ENCODE assay signal across 12 cellular contexts in genomic region chr1:230327892-230328284, GRCh38.
DNase-seq lines count a peak whose midpoint lies in the region; ATAC-seq lines count a peak whose summit lies in the region.
"Had no signal": no experiment of that assay in that cellular context is flagged by ENCODE, and none has a peak within 500 bp of the region (broad histone marks: within the 10 kb centered on the region; RNA-seq: fewer than 3 reads in every experiment).

No MANE protein-coding gene starts in this region.

- no peak overlapping the region for H3K4me3 ChIP-seq in HUES48 (ENCODE audit: low read depth, low read length)

- CTCF ChIA-PET in activated CD4-positive, alpha-beta T cell treated with anti-CD3 and anti-CD28 coated beads, Interleukin-2, amount 10 ng/mL, durations not matched to agents 7 days and 5 days (lab: Charles Lee) = interaction anchor here (1.0 kb wide), 1 partner anchor 17 kb away, joined by 3 read pairs; no protein-coding TSS in a partner anchor

- peaks cover 7% of the 10 kb centered on the region; the same call in 1 of the 2 replicates for H3K4me1 ChIP-seq in HUES48 (ENCODE audit: control insufficient read depth, insufficient read depth, low read length)

- POLR2A ChIA-PET in activated CD4-positive, alpha-beta T cell treated with anti-CD3 and anti-CD28 coated beads, Interleukin-2, amount 10 ng/mL, durations not matched to agents 7 days and 5 days (lab: Charles Lee) = no interaction called here

- H3K36me3 Mint-ChIP-seq in activated CD4-positive, alpha-beta T cell treated with anti-CD3 and anti-CD28 coated beads, Interleukin-2, amount 10 ng/mL, durations not matched to agents 7 days and 5 days (ENCODE audit: low read depth) = no peaks in the 10 kb centered on the region

- peaks cover 2% of the 10 kb centered on the region for H3K4me1 Mint-ChIP-seq in activated CD4-positive, alpha-beta T cell treated with anti-CD3 and anti-CD28 coated beads, Interleukin-2, amount 10 ng/mL, durations not matched to agents 7 days and 5 days

- H3K4me3 Mint-ChIP-seq in activated CD4-positive, alpha-beta T cell treated with anti-CD3 and anti-CD28 coated beads, Interleukin-2, amount 10 ng/mL, durations not matched to agents 7 days and 5 days = no peak overlapping the region

- peaks cover 24% of the 10 kb centered on the region for H3K36me3 ChIP-seq in HUES48 (ENCODE audit: control insufficient read depth, insufficient read depth, low read length)

- no peak overlapping the region for H3K9ac ChIP-seq in HUES48 (ENCODE audit: low read depth, low read length)

- no peaks in the 10 kb centered on the region for H3K9me3 ChIP-seq in HUES48 (ENCODE audit: control insufficient read depth, insufficient read depth, low read length)

- no peaks in the 10 kb centered on the region for H3K9me3 Mint-ChIP-seq in activated CD4-positive, alpha-beta T cell treated with anti-CD3 and anti-CD28 coated beads, Interleukin-2, amount 10 ng/mL, durations not matched to agents 7 days and 5 days

- H3K27me3 Mint-ChIP-seq in activated CD4-positive, alpha-beta T cell treated with anti-CD3 and anti-CD28 coated beads, Interleukin-2, amount 10 ng/mL, durations not matched to agents 7 days and 5 days = no peaks in the 10 kb centered on the region

- H3K27me3 ChIP-seq in HUES48 (ENCODE audit: control insufficient read depth, insufficient read depth, low read length) = no peaks in the 10 kb centered on the region

- peak overlapping the region; percentile 86 for H3K27ac ChIP-seq in HUES48 (ENCODE audit: low read depth, low read length)
- H3K27ac ChIP-seq: epithelial cell of prostate had no signal

- ATAC-seq in GM19455 (IDR thresholded peaks at IDR 0.05; ENCODE audit: unreplicated experiment) = no peak

- no peak overlapping the region for H3K27ac Mint-ChIP-seq in activated CD4-positive, alpha-beta T cell treated with anti-CD3 and anti-CD28 coated beads, Interleukin-2, amount 10 ng/mL, durations not matched to agents 7 days and 5 days

- peak; percentile 18 to 26 for DNase-seq in activated CD4-positive, alpha-beta T cell treated with anti-CD3 and anti-CD28 coated beads for 4 hours
- DNase-seq in activated CD4-positive, alpha-beta T cell treated with anti-CD3 and anti-CD28 coated beads, Interleukin-2, amount 10 ng/mL, durations not matched to agents 7 days and 5 days = no peak
- DNase-seq in astrocyte of the hippocampus (ENCODE audit: low read depth, low spot score) (peak; percentile 39), DMS 273 treated with DMSO at 0.1 percent for 48 hours (lab: John Stamatoyannopoulos, UW) (no peak), NCI-H774 (lab: John Stamatoyannopoulos, UW) (no peak)
- DNase-seq in stimulated activated CD4-positive, alpha-beta T cell treated with anti-CD3 and anti-CD28 coated beads, Interleukin-4, amount 100 ng/mL, for 4 hours = peak; percentile 12 to 26
- DNase-seq: NCI-H1694, occipital lobe, SIG-M5 had no signal

Comparison
In these comparisons a context has a peak if more than half of its experiments do, and no peak if none do; other contexts are left out.
1. DNase-seq: peak in activated CD4-positive, alpha-beta T cell treated with anti-CD3 and anti-CD28 coated beads for 4 hours (2 of 2), astrocyte of the hippocampus (single experiment) and stimulated activated CD4-positive, alpha-beta T cell treated with anti-CD3 and anti-CD28 coated beads, Interleukin-4, amount 100 ng/mL, for 4 hours (2 of 2); none in activated CD4-positive, alpha-beta T cell treated with anti-CD3 and anti-CD28 coated beads, Interleukin-2, amount 10 ng/mL, durations not matched to agents 7 days and 5 days (single experiment), DMS 273 treated with DMSO at 0.1 percent for 48 hours (single experiment) and NCI-H774 (single experiment).